ENCODE assay signal across 11 cellular contexts in the genomic region with DNA sequence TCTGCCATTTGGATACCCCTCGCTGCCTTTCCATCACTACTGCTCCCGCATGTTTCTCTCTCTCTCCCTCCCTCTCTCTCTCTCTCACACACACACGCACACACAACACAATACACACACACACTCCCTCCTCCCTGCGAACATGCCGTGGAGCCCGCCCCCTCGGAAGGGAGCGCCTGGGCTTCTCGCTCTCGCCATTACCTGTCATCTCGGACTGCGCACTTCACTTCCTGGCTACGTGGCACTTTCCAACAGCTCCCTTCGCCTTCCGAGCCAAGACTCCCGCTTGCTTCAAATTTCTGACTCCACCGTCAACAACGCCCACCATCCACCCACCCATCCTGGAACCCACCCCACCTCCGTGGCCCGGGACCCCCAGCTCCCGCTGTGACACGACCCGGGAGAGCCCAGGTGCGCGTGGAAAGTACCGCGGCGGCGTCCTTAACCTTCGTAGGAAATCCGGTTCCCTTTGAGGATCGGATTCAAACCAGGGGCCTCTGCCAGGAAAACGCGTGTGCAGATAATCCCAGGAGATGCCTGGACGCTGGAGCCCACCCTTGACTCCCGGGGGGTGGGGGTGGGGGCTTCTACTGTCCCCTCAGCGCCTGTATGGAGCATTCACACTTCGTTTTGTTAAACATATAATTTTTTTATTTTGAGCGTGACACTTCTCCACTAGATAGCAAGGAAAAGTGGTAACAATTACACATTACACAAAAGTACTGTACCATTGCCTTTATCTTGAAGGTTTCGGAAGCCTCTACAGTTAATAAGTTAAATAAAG. TPM values are rescaled to one million over a fixed set of nuclear protein-coding genes. Genes with fewer than 3 reads are reported as not detected.
DNase-seq lines count a peak whose midpoint lies in the region; ATAC-seq, FAIRE-seq and TF ChIP-seq lines count a peak whose summit lies in the region.
"Had no signal": no experiment of that assay in that cellular context is flagged by ENCODE, and none has a peak within 500 bp of the region (broad histone marks: within the 10 kb centered on the region; RNA-seq: fewer than 3 reads in every experiment).

No MANE protein-coding gene starts in this region.

- H3K9ac ChIP-seq in HUES6 (ENCODE audit: low read length) = peak overlapping the region; percentile 45
- peak overlapping the region in 1 of 2 donors; percentile 26 for H3K9ac ChIP-seq in mucosa of rectum (ENCODE audit: low read depth in 1 of 2, low read length in 2 of 2)

- H3K9me3 Mint-ChIP-seq in CD4-positive, alpha-beta T cell = no peaks in the 10 kb centered on the region
- H3K9me3 Mint-ChIP-seq in dendritic cell treated with granulocyte-macrophage colony-stimulating factor and Interleukin-4, amounts not matched to agents 40 ng/mL and 50 ng/mL, for 4 days = no peaks in the 10 kb centered on the region

- no peaks in the 10 kb centered on the region for H3K9me3 ChIP-seq in CD4-positive, alpha-beta T cell (ENCODE audit: control insufficient read depth, low read length)
- H3K9me3 ChIP-seq in HUES6 (ENCODE audit: control insufficient read depth, insufficient read depth, low read depth, low read length) (no peaks in the 10 kb centered on the region), mucosa of rectum (ENCODE audit: control insufficient read depth in 2 of 2, low read length in 2 of 2) (no peaks in the 10 kb centered on the region)

- peaks cover 12% of the 10 kb centered on the region for H3K4me1 Mint-ChIP-seq in CD4-positive, alpha-beta T cell (ENCODE audit: low read depth)
- peaks cover 13% of the 10 kb centered on the region for H3K4me1 Mint-ChIP-seq in dendritic cell treated with granulocyte-macrophage colony-stimulating factor and Interleukin-4, amounts not matched to agents 40 ng/mL and 50 ng/mL, for 4 days (ENCODE audit: low read depth)

- FAIRE-seq in HTR-8/SVneo (lab: Jason Lieb, UNC) = no peak

- no peak for ATAC-seq in CD4-positive, alpha-beta T cell (ENCODE audit: poor library complexity)
- no peak for ATAC-seq in HG03565 (IDR thresholded peaks at IDR 0.05; ENCODE audit: unreplicated experiment)
- ATAC-seq in HG03196 (IDR thresholded peaks at IDR 0.05; ENCODE audit: unreplicated experiment) = no peak

- H3K4me3 ChIP-seq in HUES6 (ENCODE audit: low read depth, low read length) = peak overlapping the region; percentile 79
- H3K4me3 ChIP-seq in mucosa of rectum (ENCODE audit: low read length in 2 of 2) = peak overlapping the region; percentile 33 to 48

- peaks cover 29% of the 10 kb centered on the region for H3K27me3 ChIP-seq in CD4-positive, alpha-beta T cell (ENCODE audit: control insufficient read depth, insufficient read depth, low read length)
- H3K27me3 ChIP-seq in HUES6 (ENCODE audit: control insufficient read depth, insufficient read depth, low read length) (peaks cover 99% of the 10 kb centered on the region), mucosa of rectum (ENCODE audit: control insufficient read depth in 2 of 2, insufficient read depth in 2 of 2, low read length in 2 of 2) (peaks cover 28 to 40% of the 10 kb centered on the region in 2 donors)

- H3K36me3 ChIP-seq in HUES6 (ENCODE audit: control insufficient read depth, insufficient read depth, low read length) = no peaks in the 10 kb centered on the region
- no peaks in the 10 kb centered on the region for H3K36me3 ChIP-seq in mucosa of rectum (ENCODE audit: control insufficient read depth in 2 of 2, insufficient read depth in 2 of 2, low read length in 2 of 2)

- peaks cover 42% of the 10 kb centered on the region for H3K27me3 Mint-ChIP-seq in CD4-positive, alpha-beta T cell
- H3K27me3 Mint-ChIP-seq in dendritic cell treated with granulocyte-macrophage colony-stimulating factor and Interleukin-4, amounts not matched to agents 40 ng/mL and 50 ng/mL, for 4 days = peaks cover 61% of the 10 kb centered on the region

- no peak overlapping the region for H3K27ac Mint-ChIP-seq in CD4-positive, alpha-beta T cell
- H3K27ac Mint-ChIP-seq in dendritic cell treated with granulocyte-macrophage colony-stimulating factor and Interleukin-4, amounts not matched to agents 40 ng/mL and 50 ng/mL, for 4 days = no peak overlapping the region

- no peak overlapping the region for H3K27ac ChIP-seq in CD4-positive, alpha-beta T cell (ENCODE audit: low read depth, low read length)
- H3K27ac ChIP-seq in HUES6 (ENCODE audit: low read depth, low read length) (no peak overlapping the region), mucosa of rectum (ENCODE audit: low read depth in 2 of 2, low read length in 2 of 2) (no peak overlapping the region)

- POLR2A ChIA-PET in CD4-positive, alpha-beta T cell (lab: Charles Lee) = no interaction called here

- H3K4me1 ChIP-seq in HUES6 (ENCODE audit: control insufficient read depth, insufficient read depth, low read length) (peaks cover 66% of the 10 kb centered on the region), mucosa of rectum (ENCODE audit: control insufficient read depth in 2 of 2, insufficient read depth in 2 of 2, low read length in 2 of 2) (no peaks in the 10 kb centered on the region)

- TF ChIP-seq CTCF in CD4-positive, alpha-beta T cell (IDR thresholded peaks at IDR 0.05) = no peak

- intact Hi-C loops in CD4-positive, alpha-beta T cell (cut with DNase I, micrococcal nuclease) = no loop called here
- intact Hi-C loops in dendritic cell treated with granulocyte-macrophage colony-stimulating factor and Interleukin-4, amounts not matched to agents 40 ng/mL and 50 ng/mL, for 4 days (cut with micrococcal nuclease) = no loop called here

- peak overlapping the region; percentile 54 for H3K4me3 Mint-ChIP-seq in CD4-positive, alpha-beta T cell
- H3K4me3 Mint-ChIP-seq in dendritic cell treated with granulocyte-macrophage colony-stimulating factor and Interleukin-4, amounts not matched to agents 40 ng/mL and 50 ng/mL, for 4 days = peak overlapping the region; percentile 39

- CTCF ChIA-PET in CD4-positive, alpha-beta T cell (lab: Charles Lee) = no interaction called here

- DNase-seq in CD4-positive, alpha-beta T cell = no peak
- DNase-seq in HTR-8/SVneo (ENCODE audit: insufficient read length, low spot score) = no peak
- DNase-seq in epidermal melanocyte (ENCODE audit: insufficient read length, low spot score) = no peak
- DNase-seq: NCI-H774 had no signal

- no peaks in the 10 kb centered on the region for H3K36me3 Mint-ChIP-seq in CD4-positive, alpha-beta T cell (ENCODE audit: low read depth)
- H3K36me3 Mint-ChIP-seq in dendritic cell treated with granulocyte-macrophage colony-stimulating factor and Interleukin-4, amounts not matched to agents 40 ng/mL and 50 ng/mL, for 4 days (ENCODE audit: low read depth) = peaks cover 6% of the 10 kb centered on the region

RNA-seq across cellular contexts. Expression of a gene that starts 12.5 kb away (rescaled TPM):
- total RNA-seq in CD4-positive, alpha-beta T cell = not detected
- total RNA-seq: liver, M059J had no signal
